Comparison of ENCODE assay signal across 33 cellular contexts in the genomic region with DNA sequence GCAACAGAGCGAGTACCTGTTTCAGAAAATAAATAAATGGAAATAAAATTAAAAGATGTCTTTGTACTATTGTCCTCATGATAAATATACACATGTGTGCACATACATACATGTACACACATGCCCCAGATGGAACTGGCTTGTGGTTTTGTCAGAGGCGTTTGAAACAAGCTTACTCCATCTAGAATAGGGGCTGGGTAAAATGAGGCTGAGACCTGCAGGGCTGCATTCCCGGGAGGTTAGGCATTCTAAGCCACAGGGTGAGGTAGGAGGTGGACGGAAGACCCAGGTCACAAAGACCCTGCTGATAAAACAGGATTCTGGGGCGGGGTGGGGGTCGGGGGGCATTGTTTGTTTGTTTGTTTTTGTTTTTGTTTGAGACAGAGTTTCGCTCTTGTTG.
"Had no signal": no experiment of that assay in that cellular context is flagged by ENCODE, and none has a peak within 500 bp of the region (broad histone marks: within the 10 kb centered on the region; RNA-seq: fewer than 3 reads in every experiment).

No MANE protein-coding gene starts in this region.

- H3K27ac Mint-ChIP-seq: activated CD4-positive, alpha-beta memory T cell treated with anti-CD3 and anti-CD28 coated beads, Interleukin-2, amount 10 ng/mL, durations not matched to agents 7 days and 5 days; activated CD4-positive, alpha-beta T cell treated with anti-CD3 and anti-CD28 coated beads, Interleukin-2, amount 10 ng/mL, durations not matched to agents 7 days and 5 days; activated naive CD4-positive, alpha-beta T cell treated with anti-CD3 and anti-CD28 coated beads, Interleukin-2, amount 10 ng/mL, durations not matched to agents 7 days and 5 days; activated naive CD8-positive, alpha-beta T cell treated with anti-CD3 and anti-CD28 coated beads, Interleukin-2, amount 10 ng/mL, durations not matched to agents 7 days and 5 days; activated T-cell treated with anti-CD3 and anti-CD28 coated beads, Interleukin-2, amount 50 U/mL, for 24 hours; brain; effector memory CD8-positive, alpha-beta T cell; memory B cell; natural killer cell; neural progenitor cell; stimulated activated memory B cell treated with anti-CD40 and anti-IgM and Interleukin-4, amounts not matched to agents 10 μg/mL and 1 μg/mL and 100 μg/mL, for 72 hours; stimulated activated naive CD8-positive, alpha-beta T cell treated with anti-CD3 and anti-CD28 coated beads, Interleukin-15, amount 100 ng/mL, for 72 hours; T-helper 17 cell had no signal

- H3K4me3 Mint-ChIP-seq: activated CD4-positive, alpha-beta memory T cell treated with anti-CD3 and anti-CD28 coated beads, Interleukin-2, amount 10 ng/mL, durations not matched to agents 7 days and 5 days; activated CD4-positive, alpha-beta T cell treated with anti-CD3 and anti-CD28 coated beads, Interleukin-2, amount 10 ng/mL, durations not matched to agents 7 days and 5 days; activated naive CD4-positive, alpha-beta T cell treated with anti-CD3 and anti-CD28 coated beads, Interleukin-2, amount 10 ng/mL, durations not matched to agents 7 days and 5 days; activated naive CD8-positive, alpha-beta T cell treated with anti-CD3 and anti-CD28 coated beads, Interleukin-2, amount 10 ng/mL, durations not matched to agents 7 days and 5 days; activated T-cell treated with anti-CD3 and anti-CD28 coated beads, Interleukin-2, amount 50 U/mL, for 24 hours; brain; effector memory CD8-positive, alpha-beta T cell; memory B cell; natural killer cell; neural progenitor cell; stimulated activated memory B cell treated with anti-CD40 and anti-IgM and Interleukin-4, amounts not matched to agents 10 μg/mL and 1 μg/mL and 100 μg/mL, for 72 hours; stimulated activated naive CD8-positive, alpha-beta T cell treated with anti-CD3 and anti-CD28 coated beads, Interleukin-15, amount 100 ng/mL, for 72 hours; T-helper 17 cell had no signal

- H3K27me3 ChIP-seq: ascending aorta, sigmoid colon, upper lobe of right lung had no signal

- H3K9me3 ChIP-seq: psoas muscle, sigmoid colon, upper lobe of right lung had no signal

- H3K36me3 Mint-ChIP-seq: activated naive CD4-positive, alpha-beta T cell treated with anti-CD3 and anti-CD28 coated beads, Interleukin-2, amount 10 ng/mL, durations not matched to agents 7 days and 5 days; activated naive CD8-positive, alpha-beta T cell treated with anti-CD3 and anti-CD28 coated beads, Interleukin-2, amount 10 ng/mL, durations not matched to agents 7 days and 5 days; brain; memory B cell; natural killer cell; neural progenitor cell had no signal

- H3K36me3 ChIP-seq: ascending aorta, neural progenitor cell, sigmoid colon, upper lobe of right lung, WERI-Rb-1 had no signal

- H3K9me3 Mint-ChIP-seq: activated CD4-positive, alpha-beta memory T cell treated with anti-CD3 and anti-CD28 coated beads, Interleukin-2, amount 10 ng/mL, durations not matched to agents 7 days and 5 days; activated CD4-positive, alpha-beta T cell treated with anti-CD3 and anti-CD28 coated beads, Interleukin-2, amount 10 ng/mL, durations not matched to agents 7 days and 5 days; activated naive CD4-positive, alpha-beta T cell treated with anti-CD3 and anti-CD28 coated beads, Interleukin-2, amount 10 ng/mL, durations not matched to agents 7 days and 5 days; activated naive CD8-positive, alpha-beta T cell treated with anti-CD3 and anti-CD28 coated beads, Interleukin-2, amount 10 ng/mL, durations not matched to agents 7 days and 5 days; activated T-cell treated with anti-CD3 and anti-CD28 coated beads, Interleukin-2, amount 50 U/mL, for 24 hours; effector memory CD8-positive, alpha-beta T cell; memory B cell; natural killer cell; neural progenitor cell; stimulated activated memory B cell treated with anti-CD40 and anti-IgM and Interleukin-4, amounts not matched to agents 10 μg/mL and 1 μg/mL and 100 μg/mL, for 72 hours; stimulated activated naive CD8-positive, alpha-beta T cell treated with anti-CD3 and anti-CD28 coated beads, Interleukin-15, amount 100 ng/mL, for 72 hours had no signal

- H3K79me2 ChIP-seq: parathyroid adenoma had no signal

- ATAC-seq: effector memory CD8-positive, alpha-beta T cell; natural killer cell; psoas muscle; stimulated activated memory B cell treated with anti-CD40 and anti-IgM and Interleukin-4, amounts not matched to agents 10 μg/mL and 1 μg/mL and 100 μg/mL, for 72 hours; stimulated activated naive CD8-positive, alpha-beta T cell treated with anti-CD3 and anti-CD28 coated beads, Interleukin-15, amount 100 ng/mL, for 72 hours; T-helper 17 cell; upper lobe of right lung had no signal

- H3K9ac ChIP-seq: neural progenitor cell, parathyroid adenoma had no signal

- H2AFZ ChIP-seq: neural progenitor cell, parathyroid adenoma had no signal

- FAIRE-seq: small intestine had no signal

- H3K4me2 ChIP-seq: neural progenitor cell had no signal

- DNase-seq: activated CD4-positive, alpha-beta memory T cell treated with anti-CD3 and anti-CD28 coated beads, Interleukin-2, amount 10 ng/mL, durations not matched to agents 7 days and 5 days; activated CD4-positive, alpha-beta T cell treated with anti-CD3 and anti-CD28 coated beads for 1 hour; activated CD4-positive, alpha-beta T cell treated with anti-CD3 and anti-CD28 coated beads, Interleukin-2, amount 10 ng/mL, durations not matched to agents 7 days and 5 days; activated CD8-positive, alpha-beta memory T cell treated with anti-CD3 and anti-CD28 coated beads, Interleukin-2, amount 50 U/mL, for 48 hours; activated gamma-delta T cell; activated naive CD4-positive, alpha-beta T cell treated with anti-CD3 and anti-CD28 coated beads, Interleukin-2, amount 10 ng/mL, durations not matched to agents 7 days and 5 days; activated naive CD8-positive, alpha-beta T cell treated with anti-CD3 and anti-CD28 coated beads, Interleukin-2, amount 10 ng/mL, durations not matched to agents 7 days and 5 days; activated T-cell treated with anti-CD3 and anti-CD28 coated beads, Interleukin-2, amount 50 U/mL, for 24 hours; caudate nucleus; cortex of kidney; effector memory CD8-positive, alpha-beta T cell; head of caudate nucleus; hippocampal formation; natural killer cell; occipital lobe; psoas muscle; sigmoid colon; small intestine; stimulated activated CD4-positive, alpha-beta T cell treated with anti-CD3 and anti-CD28 coated beads, Interleukin-1b, Interleukin-23, amount 100 ng/mL, for 48 hours; stimulated activated CD4-positive, alpha-beta T cell treated with anti-CD3 and anti-CD28 coated beads, Interleukin-4, amount 100 ng/mL, for 4 hours; stimulated activated CD8-positive, alpha-beta memory T cell treated with anti-CD3 and anti-CD28 coated beads, Interleukin-4, amount 100 ng/mL, for 48 hours; stimulated activated naive CD8-positive, alpha-beta T cell treated with anti-CD3 and anti-CD28 coated beads, Interleukin-15, amount 100 ng/mL, for 72 hours; substantia nigra; T-helper 17 cell; T1000; upper lobe of right lung; WERI-Rb-1 had no signal

- H3K4me3 ChIP-seq: ascending aorta, neural progenitor cell, psoas muscle, sigmoid colon, upper lobe of right lung had no signal

- H3K27ac ChIP-seq: ascending aorta, neural progenitor cell, parathyroid adenoma, psoas muscle, sigmoid colon, upper lobe of right lung, WERI-Rb-1 had no signal

- H3K4me1 ChIP-seq: ascending aorta had no signal
